21 cellular contexts compared by ENCODE assay signal in genomic region chr19:48302600-48302959, GRCh38. TPM values are rescaled to one million over a fixed set of nuclear protein-coding genes. Genes with fewer than 3 reads are reported as not detected.
DNase-seq lines count a peak whose midpoint lies in the region; ATAC-seq, FAIRE-seq and TF ChIP-seq lines count a peak whose summit lies in the region.
"Had no signal": no experiment of that assay in that cellular context is flagged by ENCODE, and none has a peak within 500 bp of the region (broad histone marks: within the 10 kb centered on the region; RNA-seq: fewer than 3 reads in every experiment).

No MANE protein-coding gene starts in this region.

- no peak overlapping the region for H2BK20ac ChIP-seq in H1 (ENCODE audit: low read length)

- H2BK120ac ChIP-seq in H1 (replicated peaks; ENCODE audit: low read depth, low read length) (no peak overlapping the region), trophoblast cell (ENCODE audit: insufficient read depth, low read length, poor library complexity) (no peak overlapping the region)

- H3K27me3 ChIP-seq in H1 (replicated peaks in 1 of 4; ENCODE audit: control insufficient read depth in 3 of 4, extremely low read depth in 1 of 4, insufficient read depth in 3 of 4, low read length in 3 of 4) (no peaks in the 10 kb centered on the region), trophoblast cell (ENCODE audit: insufficient read depth, low read length) (no peaks in the 10 kb centered on the region), gastrocnemius medialis (no peaks in the 10 kb centered on the region)
- H3K27me3 ChIP-seq: BLaER1 had no signal

- H3K4me3 ChIP-seq in H1 (ENCODE audit: extremely low read depth in 1 of 4, insufficient read depth in 2 of 4, low read depth in 3 of 4, low read length in 4 of 4) (no peak overlapping the region), trophoblast cell (ENCODE audit: low read depth, low read length) (peak overlapping the region; percentile 19), gastrocnemius medialis (no peak overlapping the region)
- H3K4me3 ChIP-seq: BLaER1 had no signal

- H3K9me3 ChIP-seq in H1 (ENCODE audit: insufficient read depth in 2 of 2, low read depth in 1 of 2, low read length in 1 of 2) (no peaks in the 10 kb centered on the region), trophoblast cell (ENCODE audit: insufficient read depth, low read depth, low read length) (peaks cover 2% of the 10 kb centered on the region), gastrocnemius medialis (no peaks in the 10 kb centered on the region)
- H3K9me3 ChIP-seq: BLaER1, Caco-2 had no signal

- H2AFZ ChIP-seq in H1 (ENCODE audit: low read length) = no peak overlapping the region
- H2AFZ ChIP-seq in trophoblast cell (ENCODE audit: insufficient read depth, low read length, poor library complexity) = no peak overlapping the region

- 92% methylated on average over 12 of the region's 12 CpGs; no CpG with 5 or more reads in 1 of the 2 experiments for WGBS in H1 (ENCODE audit: extremely low coverage in 1 of 2, insufficient coverage in 1 of 2, insufficient read length in 1 of 2, insufficient replicate concordance in 2 of 2, low coverage in 1 of 2, low lambda C conversion rate in 2 of 2, missing lambda C conversion rate in 1 of 2), 2 experiments
- no CpG with 5 or more reads among the region's 12 CpGs for WGBS in trophoblast cell (ENCODE audit: extremely low coverage, insufficient coverage, insufficient read length)

- H3K18ac ChIP-seq in H1 (ENCODE audit: extremely low read depth, low read length) (no peak overlapping the region), trophoblast cell (ENCODE audit: low read length) (no peak overlapping the region)

- no peak for TF ChIP-seq EP300 in H1 (IDR thresholded peaks at IDR 0.05; ENCODE audit: borderline replicate concordance in 1 of 2, low read depth in 2 of 2, low read length in 2 of 2)

- no peak overlapping the region for H2BK12ac ChIP-seq in H1 (ENCODE audit: low read depth, low read length)
- H2BK12ac ChIP-seq in trophoblast cell (ENCODE audit: low read length) = no peak overlapping the region

- H2BK15ac ChIP-seq in H1 (ENCODE audit: low read length) = no peak overlapping the region

- no peak overlapping the region for H4K12ac ChIP-seq in trophoblast cell (ENCODE audit: low read depth, low read length)

- in situ Hi-C loops in gastrocnemius medialis (cut with MboI; ENCODE audit: low sequenced_read_pairs in 4 of 4) = loop anchor here in 2 of 4 donors (25.0 kb wide), 1 partner anchor 285 kb away; no protein-coding TSS in a partner anchor

- no peak overlapping the region for H3K23ac ChIP-seq in H1 (ENCODE audit: insufficient read length)
- H3K23ac ChIP-seq in trophoblast cell (ENCODE audit: low read length) = no peak overlapping the region

- TF ChIP-seq RAD21 in H1 (IDR thresholded peaks at IDR 0.05 in 1 of 2, conservative IDR thresholded peaks at IDR 0.05 in 1 of 2; ENCODE audit: low read depth in 2 of 2, low read length in 2 of 2) = no peak

- H3K79me2 ChIP-seq in H1 (ENCODE audit: control insufficient read depth in 1 of 2, insufficient read depth in 2 of 2, low read length in 2 of 2) (no peaks in the 10 kb centered on the region), trophoblast cell (ENCODE audit: control insufficient read depth, insufficient read depth, low read length, poor library complexity) (no peaks in the 10 kb centered on the region)

- FAIRE-seq in H1 (lab: Jason Lieb, UNC) = no peak
- FAIRE-seq: A204.1, GM12891, GM18507 had no signal

- H3K14ac ChIP-seq in H1 (ENCODE audit: insufficient read length) (no peak overlapping the region), trophoblast cell (ENCODE audit: low read length) (no peak overlapping the region)

- no peak overlapping the region for H3K9ac ChIP-seq in H1 (replicated peaks in 1 of 4; ENCODE audit: extremely low read depth in 1 of 4, low read depth in 3 of 4, low read length in 3 of 4)
- H3K9ac ChIP-seq in trophoblast cell (ENCODE audit: low read length) = no peak overlapping the region
- H3K9ac ChIP-seq: BLaER1 had no signal

- no peak overlapping the region for H3K4ac ChIP-seq in H1 (replicated peaks; ENCODE audit: insufficient read length, low read depth, low read length)
- H3K4ac ChIP-seq in trophoblast cell (ENCODE audit: low read depth, low read length) = no peak overlapping the region

- no peak overlapping the region for H2AK5ac ChIP-seq in H1 (ENCODE audit: low read depth, low read length)
- no peak overlapping the region for H2AK5ac ChIP-seq in trophoblast cell (ENCODE audit: low read length)

- H3K23me2 ChIP-seq in H1 (ENCODE audit: low read depth, low read length) = peaks cover 5% of the 10 kb centered on the region; the same call in 1 of the 2 replicates

- DNase-seq in NCI-H2171 treated with DMSO at 0.1 percent for 48 hours (lab: John Stamatoyannopoulos, UW) (peak; percentile 25), NCI-H2171 (lab: John Stamatoyannopoulos, UW) (no peak), DMS 273 (lab: John Stamatoyannopoulos, UW; ENCODE audit: unreplicated experiment) (peak; percentile 73), H1 (ENCODE audit: low read depth in 1 of 2, low spot score in 2 of 2) (no peak), trophoblast cell (no peak), gastrocnemius medialis (no peak)
- DNase-seq: Caco-2; CD4-positive, CD25-positive, alpha-beta regulatory T cell; CD8-positive, alpha-beta T cell; DMS53; DMS79 treated with DMSO at 0.1 percent for 48 hours; GF-D8; GOT3; HCEC 1CT had no signal

- TF ChIP-seq CTCF in H1 (IDR thresholded peaks at IDR 0.05; ENCODE audit: control extremely low read depth in 1 of 3, insufficient read depth in 1 of 3, low read depth in 1 of 3, low read length in 3 of 3) (no peak), gastrocnemius medialis (IDR thresholded peaks at IDR 0.05 in 4 of 5, conservative IDR thresholded peaks at IDR 0.05 in 1 of 5) (no peak)

- CTCF ChIA-PET in H1 (lab: Charles Lee; ENCODE audit: partially characterized antibody) = interaction anchor here (0.6 to 1.7 kb wide), 4 partner anchors 10 to 38 kb away, joined by 3 to 8 read pairs (median 4); no protein-coding TSS in a partner anchor

- no peak overlapping the region for H4K5ac ChIP-seq in H1 (ENCODE audit: insufficient read length, low read depth, low read length)

- no peak overlapping the region for H3K56ac ChIP-seq in H1 (replicated peaks; ENCODE audit: insufficient read length, low read depth, low read length)

- H4K91ac ChIP-seq in H1 (replicated peaks; ENCODE audit: insufficient read length, low read length) = no peak overlapping the region
- no peak overlapping the region for H4K91ac ChIP-seq in trophoblast cell (ENCODE audit: low read depth, low read length)

- TF ChIP-seq POLR2A in H1 (IDR thresholded peaks at IDR 0.05; ENCODE audit: control extremely low read depth in 1 of 2, low read depth in 2 of 2, low read length in 2 of 2) (no peak), gastrocnemius medialis (IDR thresholded peaks at IDR 0.05) (no peak)

- H4K8ac ChIP-seq in H1 (ENCODE audit: extremely low read depth, insufficient read depth, low read length) (no peak overlapping the region), trophoblast cell (ENCODE audit: low read depth, low read length) (no peak overlapping the region)

- intact Hi-C loops in gastrocnemius medialis (cut with DNase I; ENCODE audit: low total_unique reads) = no loop called here

- POLR2A ChIA-PET in H1 (lab: Charles Lee; ENCODE audit: partially characterized antibody) = no interaction called here

- peaks cover 0 to 2% of the 10 kb centered on the region in 2 experiments for H4K20me1 ChIP-seq in H1 (replicated peaks in 1 of 2; ENCODE audit: control insufficient read depth in 1 of 2, insufficient read depth in 2 of 2, low read length in 2 of 2)
- H4K20me1 ChIP-seq: BLaER1 had no signal

- H3K4me1 ChIP-seq in H1 (replicated peaks in 1 of 4; ENCODE audit: control insufficient read depth in 3 of 4, insufficient read depth in 4 of 4, low read length in 3 of 4) (peaks cover 0 to 2% (median 0%) of the 10 kb centered on the region in 4 experiments; a peak in 1 of 7 replicates), trophoblast cell (ENCODE audit: control insufficient read depth in 1 of 2, insufficient read depth in 2 of 2, low read length in 2 of 2) (no peaks in the 10 kb centered on the region), gastrocnemius medialis (no peaks in the 10 kb centered on the region)
- H3K4me1 ChIP-seq: Caco-2 had no signal

- H3K27ac ChIP-seq in H1 (ENCODE audit: low read depth, low read length) (no peak overlapping the region), trophoblast cell (ENCODE audit: low read depth, low read length) (no peak overlapping the region), gastrocnemius medialis (no peak overlapping the region)
- H3K27ac ChIP-seq: 22Rv1, C4-2B had no signal

- H3K79me1 ChIP-seq in H1 (ENCODE audit: low read depth, low read length) = no peaks in the 10 kb centered on the region
- no peaks in the 10 kb centered on the region for H3K79me1 ChIP-seq in trophoblast cell (ENCODE audit: low read length)

- no peak overlapping the region for H3K4me2 ChIP-seq in H1 (ENCODE audit: insufficient read depth in 1 of 2, low read depth in 2 of 2, low read length in 2 of 2)
- no peak overlapping the region for H3K4me2 ChIP-seq in trophoblast cell (ENCODE audit: low read length)

- H2BK5ac ChIP-seq in H1 (ENCODE audit: low read depth, low read length) (peak overlapping the region; percentile 16; the same call in 1 of the 2 replicates), trophoblast cell (ENCODE audit: low read depth, low read length, poor library complexity) (no peak overlapping the region)

- H3K36me3 ChIP-seq in H1 (ENCODE audit: control insufficient read depth in 2 of 4, insufficient read depth in 4 of 4, low read length in 3 of 4) (no peaks in the 10 kb centered on the region), trophoblast cell (ENCODE audit: control insufficient read depth in 1 of 2, insufficient read depth in 2 of 2, low read length in 2 of 2) (no peaks in the 10 kb centered on the region), gastrocnemius medialis (no peaks in the 10 kb centered on the region)
- H3K36me3 ChIP-seq: BLaER1 had no signal

- no peak for ATAC-seq in gastrocnemius medialis
- ATAC-seq in HG02981 (IDR thresholded peaks at IDR 0.05; ENCODE audit: unreplicated experiment) = no peak
- ATAC-seq: CD8-positive, alpha-beta T cell had no signal

RNA-seq across cellular contexts. Expression of gene EMP3, which starts 22.8 kb away (rescaled TPM):
- total RNA-seq in H1 (2021; fragmentation: NEBNext Ultra II Directional; extraction: Animal tissue kit (Norgen Biotek cat#: 25700)) = 18.4 and 20.9 TPM in 2 replicates
- polyA plus RNA-seq in H1 (2011; rRNA removed) = 65.9 and 87.8 TPM in 2 replicates
- 37.7 TPM for polyA plus RNA-seq in H1 (2011; cell fraction: cytosol; rRNA removed)
- polyA plus RNA-seq in H1 (2011; cell fraction: nucleus; rRNA removed) = 31.1 TPM
- 25.5 to 38.5 TPM (median 37.6 TPM) in 4 replicates for polyA plus RNA-seq in H1 (2012, experiment 1 of 2)
- polyA plus RNA-seq in H1 (2012, experiment 2 of 2) = 38.7 TPM
- 44.8 TPM for polyA plus RNA-seq in H1 (2013, experiment 1 of 2)
- polyA plus RNA-seq in H1 (2013, experiment 2 of 2) = 54.5 TPM
- polyA minus RNA-seq in H1 (2011; rRNA and poly(A)+ RNA removed) = 23.6 and 26.4 TPM in 2 replicates
- 12.1 TPM for polyA minus RNA-seq in H1 (2011; cell fraction: cytosol; rRNA and poly(A)+ RNA removed)
- polyA minus RNA-seq in H1 (2011; cell fraction: nucleus; rRNA and poly(A)+ RNA removed) = 15.2 TPM
- polyA plus RNA-seq in trophoblast cell (2013) = 21.1 and 22.2 TPM in 2 replicates
- total RNA-seq in gastrocnemius medialis = 10 to 100 TPM in 2 of 4 donors, 1 to 10 TPM in 2; 3.8 to 15.3 (median 9.4) TPM

RNA-seq across cellular contexts. Expression of gene ZNF114, which starts 32.7 kb away (rescaled TPM):
- total RNA-seq in H1 (2021; fragmentation: NEBNext Ultra II Directional; extraction: Animal tissue kit (Norgen Biotek cat#: 25700)) = 19.2 TPM in 2 replicates
- 7.3 and 8.2 TPM in 2 replicates for polyA plus RNA-seq in H1 (2011; rRNA removed)
- polyA plus RNA-seq in H1 (2011; cell fraction: cytosol; rRNA removed) = 10.9 TPM
- 6.3 TPM for polyA plus RNA-seq in H1 (2011; cell fraction: nucleus; rRNA removed)
- polyA plus RNA-seq in H1 (2012, experiment 1 of 2) = 11.3 to 13.8 TPM (median 12.5 TPM) in 4 replicates
- 4.0 TPM for polyA plus RNA-seq in H1 (2012, experiment 2 of 2)
- polyA plus RNA-seq in H1 (2013, experiment 1 of 2) = 7.8 TPM
- 7.2 TPM for polyA plus RNA-seq in H1 (2013, experiment 2 of 2)
- polyA minus RNA-seq in H1 (2011; rRNA and poly(A)+ RNA removed) = 15.8 and 16.2 TPM in 2 replicates
- polyA minus RNA-seq in H1 (2011; cell fraction: cytosol; rRNA and poly(A)+ RNA removed) = 21.1 TPM
- 25.6 TPM for polyA minus RNA-seq in H1 (2011; cell fraction: nucleus; rRNA and poly(A)+ RNA removed)
- polyA plus RNA-seq in trophoblast cell (2013) = 85.5 and 90.7 TPM in 2 replicates
- under 1 TPM in 1 of 4 donors, not detected in 3; 0.36 TPM for total RNA-seq in gastrocnemius medialis
- total RNA-seq: CD4-positive, CD25-positive, alpha-beta regulatory T cell; CD8-positive, alpha-beta T cell had no signal
- polyA plus RNA-seq: CD4-positive, CD25-positive, alpha-beta regulatory T cell had no signal

RNA-seq across cellular contexts. Expression of gene CARD8, which starts 46.9 kb away (rescaled TPM):
- 24.4 and 26.2 TPM in 2 replicates for total RNA-seq in H1 (2021; fragmentation: NEBNext Ultra II Directional; extraction: Animal tissue kit (Norgen Biotek cat#: 25700))
- 8.9 and 11.7 TPM in 2 replicates for polyA plus RNA-seq in H1 (2011; rRNA removed)
- 14.9 TPM for polyA plus RNA-seq in H1 (2011; cell fraction: cytosol; rRNA removed)
- polyA plus RNA-seq in H1 (2011; cell fraction: nucleus; rRNA removed) = 30.3 TPM
- polyA plus RNA-seq in H1 (2012, experiment 1 of 2) = 17.1 to 23.6 TPM (median 19.8 TPM) in 4 replicates
- 4.2 TPM for polyA plus RNA-seq in H1 (2012, experiment 2 of 2)
- polyA plus RNA-seq in H1 (2013, experiment 1 of 2) = 18.2 TPM
- 17.6 TPM for polyA plus RNA-seq in H1 (2013, experiment 2 of 2)
- 15.2 and 15.4 TPM in 2 replicates for polyA minus RNA-seq in H1 (2011; rRNA and poly(A)+ RNA removed)
- polyA minus RNA-seq in H1 (2011; cell fraction: cytosol; rRNA and poly(A)+ RNA removed) = 8.4 TPM
- polyA minus RNA-seq in H1 (2011; cell fraction: nucleus; rRNA and poly(A)+ RNA removed) = 35.4 TPM
- polyA plus RNA-seq in trophoblast cell (2013) = 20.4 and 20.6 TPM in 2 replicates
- 10 to 100 TPM; 15.7 to 23.3 (median 20.2) TPM for total RNA-seq in gastrocnemius medialis

Comparison
In these comparisons a context has a peak if more than half of its experiments do, and no peak if none do; other contexts are left out.
1. DNase-seq: peak in NCI-H2171 treated with DMSO at 0.1 percent for 48 hours (single experiment) and DMS 273 (single experiment); none in NCI-H2171 (single experiment), H1 (0 of 2), trophoblast cell (0 of 2) and gastrocnemius medialis (0 of 2).
2. RNA of gene ZNF114, which starts 32.7 kb away (total RNA-seq): 19.2 TPM in H1; 0.36 TPM in gastrocnemius medialis; every median in the first group is over 10 times any median in the second.